Comparison of ENCODE assay signal across 34 cellular contexts in the genomic region with DNA sequence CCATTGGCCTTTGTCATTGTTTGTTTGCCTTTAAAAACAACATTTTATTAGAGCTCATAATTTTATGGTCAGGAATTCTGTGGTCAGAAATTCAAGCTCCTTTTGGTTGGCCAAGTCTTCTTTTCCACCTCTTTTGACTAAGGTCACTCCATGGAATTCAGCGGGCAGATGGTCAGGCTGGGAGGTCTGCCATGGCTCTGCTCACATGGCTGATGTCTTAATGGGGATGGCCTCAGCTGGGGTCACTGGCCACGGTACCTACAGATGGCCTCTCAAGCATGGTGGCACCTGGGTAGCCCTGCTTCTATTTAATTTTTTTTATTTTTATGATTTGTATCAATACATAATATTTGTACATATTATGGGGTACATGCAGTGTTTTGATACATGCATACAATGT.
"Had no signal": no experiment of that assay in that cellular context is flagged by ENCODE, and none has a peak within 500 bp of the region (broad histone marks: within the 10 kb centered on the region; RNA-seq: fewer than 3 reads in every experiment).

No MANE protein-coding gene starts in this region.

- H3K27ac ChIP-seq: adrenal gland, ascending aorta, body of pancreas, brain microvascular endothelial cell, breast epithelium, cardiac muscle cell had no signal

- H3K36me3 ChIP-seq: adrenal gland, ascending aorta, brain microvascular endothelial cell, breast epithelium, cardiac muscle cell had no signal

- H3K27me3 ChIP-seq: adrenal gland, ascending aorta, body of pancreas, brain microvascular endothelial cell, breast epithelium had no signal

- H3K9me3 ChIP-seq: adrenal gland, ascending aorta, body of pancreas, breast epithelium had no signal

- H3K4me1 ChIP-seq: adrenal gland, ascending aorta, body of pancreas, breast epithelium had no signal

- H3K4me3 ChIP-seq: adrenal gland, ascending aorta, body of pancreas, breast epithelium, cardiac muscle cell had no signal

- DNase-seq: activated effector memory CD4-positive, alpha-beta T cell treated with anti-CD3 and anti-CD28 coated beads, Interleukin-2, amount 50 U/mL, for 16 hours; activated effector memory CD4-positive, alpha-beta T cell treated with Interleukin-2 at 50 U/mL for 16 hours; activated gamma-delta T cell; activated naive CD4-positive, alpha-beta T cell; activated naive CD4-positive, alpha-beta T cell treated with anti-CD3 and anti-CD28 coated beads for 36 hours; activated naive CD4-positive, alpha-beta T cell treated with anti-CD3 and anti-CD28 coated beads, Interleukin-2, amount 10 ng/mL, durations not matched to agents 7 days and 5 days; activated naive CD4-positive, alpha-beta T cell treated with anti-CD3 and anti-CD28 coated beads, Interleukin-2, amount 50 U/mL, for 16 hours; activated naive CD4-positive, alpha-beta T cell treated with Interleukin-2 at 50 U/mL for 16 hours; activated naive CD8-positive, alpha-beta T cell treated with anti-CD3 and anti-CD28 coated beads for 36 hours; activated naive CD8-positive, alpha-beta T cell treated with anti-CD3 and anti-CD28 coated beads, Interleukin-2, amount 10 ng/mL, durations not matched to agents 7 days and 5 days; activated naive CD8-positive, alpha-beta T cell treated with anti-CD3 and anti-CD28 coated beads, Interleukin-2, amount 50 U/mL, for 24 hours; activated T-cell treated with anti-CD3 and anti-CD28 coated beads for 4 hours; activated T-cell treated with anti-CD3 and anti-CD28 coated beads, Interleukin-2, amount 50 U/mL, for 1 hour; activated T-cell treated with anti-CD3 and anti-CD28 coated beads, Interleukin-2, amount 50 U/mL, for 24 hours; activated T-cell treated with anti-CD3 and anti-CD28 coated beads, Interleukin-2, amount 50 U/mL, for 4 hours; activated T-cell treated with anti-CD3 and anti-CD28 coated beads, Interleukin-2, amount 50 U/mL, for 48 hours; activated T-cell treated with anti-CD3 and anti-CD28 coated beads, Interleukin-2, amount 50 U/mL, for 72 hours; adrenal gland; amniotic stem cell; amygdala; anterior cingulate cortex; aorta; body of pancreas; brain microvascular endothelial cell; caudate nucleus; central memory CD4-positive, alpha-beta T cell; cerebellar nuclear complex had no signal

- FAIRE-seq: astrocyte, bronchial epithelial cell had no signal

- ATAC-seq: activated naive CD4-positive, alpha-beta T cell treated with anti-CD3 and anti-CD28 coated beads, Interleukin-2, amount 50 U/mL, for 72 hours; activated naive CD8-positive, alpha-beta T cell treated with anti-CD3 and anti-CD28 coated beads, Interleukin-2, amount 50 U/mL, for 24 hours; activated T-cell treated with anti-CD3 and anti-CD28 coated beads, Interleukin-2, amount 50 U/mL, for 4 hours; activated T-cell treated with anti-CD3 and anti-CD28 coated beads, Interleukin-2, amount 50 U/mL, for 72 hours; activated T-helper 17 cell treated with anti-CD3 and anti-CD28 coated beads, Interleukin-2, amount 50 U/mL, for 72 hours; body of pancreas had no signal
